ENCODE assay signal across 11 cellular contexts in the genomic region with DNA sequence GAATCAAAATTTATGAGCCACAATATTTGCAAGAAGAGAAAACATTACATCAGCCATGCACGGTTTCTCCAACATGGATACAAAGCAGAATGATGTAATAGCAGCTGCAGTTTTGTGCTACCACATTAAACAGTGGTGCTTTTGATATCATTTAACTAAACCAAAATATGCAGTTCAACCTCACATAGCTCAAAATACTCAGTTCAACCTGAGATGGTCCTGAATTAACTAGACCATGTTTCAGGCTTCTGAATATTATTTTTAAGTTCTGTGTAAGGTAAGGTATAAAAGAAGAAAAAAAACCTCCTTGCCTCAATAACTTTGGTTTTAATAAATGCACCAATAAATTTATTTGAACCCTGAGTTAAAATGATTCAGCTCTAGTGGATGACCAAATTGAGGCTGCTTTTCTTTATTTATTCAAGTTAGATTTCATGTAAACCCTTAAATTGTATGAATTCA.
A peak's percentile ranks its signal among the peaks of the same experiment; 100 is the strongest.
DNase-seq lines count a peak whose midpoint lies in the region; ATAC-seq and TF ChIP-seq lines count a peak whose summit lies in the region.
"Had no signal": no experiment of that assay in that cellular context is flagged by ENCODE, and none has a peak within 500 bp of the region (broad histone marks: within the 10 kb centered on the region; RNA-seq: fewer than 3 reads in every experiment).

No MANE protein-coding gene starts in this region.

- DNase-seq in DMS 273 (lab: John Stamatoyannopoulos, UW; ENCODE audit: unreplicated experiment) (peak; percentile 46), DMS 273 treated with DMSO at 0.1 percent for 48 hours (lab: John Stamatoyannopoulos, UW) (no peak), NCI-H2107 treated with DMSO at 0.1 percent for 48 hours (lab: John Stamatoyannopoulos, UW; ENCODE audit: unreplicated experiment) (peak; percentile 63), cardiac fibroblast (ENCODE audit: low read depth in 2 of 2) (peak; percentile 63 to 74), non-pigmented ciliary epithelial cell (ENCODE audit: low read depth) (peak; percentile 22)
- DNase-seq in T-helper 2 cell treated with Interferon-gamma antibody and Interleukin-4, amounts not matched to agents 5 μg/mL and 100 μg/mL, for 36 hours (ENCODE audit: low spot score) = no peak
- DNase-seq: activated CD8-positive, alpha-beta memory T cell treated with anti-CD3 and anti-CD28 coated beads, Interleukin-2, amount 50 U/mL, for 48 hours; T-cell had no signal

- no peak overlapping the region for H3K4me3 Mint-ChIP-seq in T-helper 2 cell treated with Interferon-gamma antibody and Interleukin-4, amounts not matched to agents 5 μg/mL and 100 μg/mL, for 36 hours
- H3K4me3 Mint-ChIP-seq: dendritic cell treated with granulocyte-macrophage colony-stimulating factor and Interleukin-4, amounts not matched to agents 40 ng/mL and 50 ng/mL, for 4 days; T-cell had no signal

- H3K27me3 Mint-ChIP-seq in T-helper 2 cell treated with Interferon-gamma antibody and Interleukin-4, amounts not matched to agents 5 μg/mL and 100 μg/mL, for 36 hours (ENCODE audit: low read depth) = no peaks in the 10 kb centered on the region
- H3K27me3 Mint-ChIP-seq: dendritic cell treated with granulocyte-macrophage colony-stimulating factor and Interleukin-4, amounts not matched to agents 40 ng/mL and 50 ng/mL, for 4 days; T-cell had no signal

- H3K36me3 Mint-ChIP-seq in T-helper 2 cell treated with Interferon-gamma antibody and Interleukin-4, amounts not matched to agents 5 μg/mL and 100 μg/mL, for 36 hours (ENCODE audit: low read depth) = peaks cover 1% of the 10 kb centered on the region

- peaks cover 4% of the 10 kb centered on the region for H3K9me3 Mint-ChIP-seq in T-helper 2 cell treated with Interferon-gamma antibody and Interleukin-4, amounts not matched to agents 5 μg/mL and 100 μg/mL, for 36 hours
- H3K9me3 Mint-ChIP-seq: dendritic cell treated with granulocyte-macrophage colony-stimulating factor and Interleukin-4, amounts not matched to agents 40 ng/mL and 50 ng/mL, for 4 days had no signal

- no peak overlapping the region for H3K27ac Mint-ChIP-seq in T-helper 2 cell treated with Interferon-gamma antibody and Interleukin-4, amounts not matched to agents 5 μg/mL and 100 μg/mL, for 36 hours
- H3K27ac Mint-ChIP-seq: dendritic cell treated with granulocyte-macrophage colony-stimulating factor and Interleukin-4, amounts not matched to agents 40 ng/mL and 50 ng/mL, for 4 days; T-cell had no signal

- H3K4me3 ChIP-seq in cardiac fibroblast (replicated peaks in 1 of 2; ENCODE audit: low read depth in 2 of 2, low read length in 2 of 2) = no peak overlapping the region

- H3K4me1 Mint-ChIP-seq in T-helper 2 cell treated with Interferon-gamma antibody and Interleukin-4, amounts not matched to agents 5 μg/mL and 100 μg/mL, for 36 hours (ENCODE audit: low read depth) = peaks cover 7% of the 10 kb centered on the region

- ATAC-seq in GM18502 (IDR thresholded peaks at IDR 0.05; ENCODE audit: poor library complexity, unreplicated experiment) = no peak
- no peak for ATAC-seq in HG03175 (IDR thresholded peaks at IDR 0.05; ENCODE audit: unreplicated experiment)
- ATAC-seq: T-cell had no signal

- TF ChIP-seq CTCF in cardiac fibroblast (IDR thresholded peaks at IDR 0.05; ENCODE audit: low read depth, low read length) = no peak

Comparison
In these comparisons a context has a peak if more than half of its experiments do, and no peak if none do; other contexts are left out.
1. DNase-seq: peak in DMS 273 (single experiment), NCI-H2107 treated with DMSO at 0.1 percent for 48 hours (single experiment), cardiac fibroblast (2 of 2) and non-pigmented ciliary epithelial cell (single experiment); none in DMS 273 treated with DMSO at 0.1 percent for 48 hours (single experiment) and T-helper 2 cell treated with Interferon-gamma antibody and Interleukin-4, amounts not matched to agents 5 μg/mL and 100 μg/mL, for 36 hours (single experiment).